Comparison of ENCODE assay signal across 9 cellular contexts in genomic region chr2:9548506-9548905, GRCh38. TPM values are rescaled to one million over a fixed set of nuclear protein-coding genes. Genes with fewer than 3 reads are reported as not detected.
DNase-seq lines count a peak whose midpoint lies in the region; ATAC-seq, FAIRE-seq and TF ChIP-seq lines count a peak whose summit lies in the region.
"Had no signal": no experiment of that assay in that cellular context is flagged by ENCODE, and none has a peak within 500 bp of the region (broad histone marks: within the 10 kb centered on the region; RNA-seq: fewer than 3 reads in every experiment).

No MANE protein-coding gene starts in this region.

- H2AFZ ChIP-seq in astrocyte (ENCODE audit: low read depth, low read length): no peak overlapping the region

- CTCF ChIA-PET in A673 (lab: Charles Lee): interaction anchor here (0.6 kb wide), 1 partner anchor 33 kb away, joined by 3 read pairs; no protein-coding TSS in a partner anchor

- intact Hi-C loops in A673 (cut with micrococcal nuclease; ENCODE audit: unreplicated experiment): no loop called here

- H3K9me3 Mint-ChIP-seq in astrocyte (ENCODE audit: unreplicated experiment): no peaks in the 10 kb centered on the region

- H3K9ac ChIP-seq in astrocyte (ENCODE audit: low read length): no peak overlapping the region

- peak overlapping the region; percentile 31 for H3K4me2 ChIP-seq in astrocyte (ENCODE audit: low read length)

- H3K36me3 Mint-ChIP-seq in astrocyte (ENCODE audit: low read depth, unreplicated experiment): peaks cover 3% of the 10 kb centered on the region

- H3K27ac ChIP-seq in A673 (ENCODE audit: low read depth, low read length, poor library complexity, severe bottlenecking): peak overlapping the region; percentile 74
- H3K27ac ChIP-seq in astrocyte (ENCODE audit: low read depth, low read length): peak overlapping the region; percentile 32

- ATAC-seq in GM19351 (IDR thresholded peaks at IDR 0.05; ENCODE audit: unreplicated experiment) (peak; percentile 59), HG03175 (IDR thresholded peaks at IDR 0.05; ENCODE audit: unreplicated experiment) (peak; percentile 48)

- DNase-seq in A673 (ENCODE audit: low spot score): no peak
- DNase-seq in astrocyte (ENCODE audit: low read depth): no peak
- DNase-seq in activated gamma-delta T cell treated with Interleukin-2 at 50 U/mL for 16 hours: no peak
- no peak for DNase-seq in DMS153 (lab: John Stamatoyannopoulos, UW)
- no peak for DNase-seq in HT-29 (ENCODE audit: low spot score)
- DNase-seq in stimulated activated naive CD4-positive, alpha-beta T cell treated with Interleukin-2 at 50 U/mL for 16 hours (lab: John Stamatoyannopoulos, UW): no peak
- DNase-seq: DMS53 had no signal

- no peak overlapping the region for H3K4me3 ChIP-seq in A673 (ENCODE audit: low read depth, low read length, poor library complexity, severe bottlenecking)
- H3K4me3 ChIP-seq in astrocyte (ENCODE audit: insufficient read depth, low read depth, low read length): no peak overlapping the region

- H3K9me3 ChIP-seq in A673 (ENCODE audit: low read depth, low read length, poor library complexity, severe bottlenecking) (no peaks in the 10 kb centered on the region), astrocyte (ENCODE audit: insufficient read depth, low read depth, low read length) (no peaks in the 10 kb centered on the region)

- H3K4me3 Mint-ChIP-seq in astrocyte (ENCODE audit: unreplicated experiment): peak overlapping the region; percentile 12

- H3K27ac Mint-ChIP-seq in astrocyte (ENCODE audit: unreplicated experiment): peak overlapping the region; percentile 79

- no peaks in the 10 kb centered on the region for H3K27me3 Mint-ChIP-seq in astrocyte (ENCODE audit: low read depth, unreplicated experiment)

- peaks cover 48% of the 10 kb centered on the region for H3K4me1 Mint-ChIP-seq in astrocyte (ENCODE audit: low read depth, unreplicated experiment)

- BruUV-seq in A673 (replicated peaks; lab: Mats Ljungman, UMichigan): no TSS peak

- peaks cover 40% of the 10 kb centered on the region for H3K4me1 ChIP-seq in A673 (ENCODE audit: insufficient read depth, low read length, poor library complexity, severe bottlenecking)
- peaks cover 36% of the 10 kb centered on the region for H3K4me1 ChIP-seq in astrocyte (ENCODE audit: insufficient read depth, low read length)

- H3K36me3 ChIP-seq in A673 (ENCODE audit: insufficient read depth, low read length, poor library complexity, severe bottlenecking): no peaks in the 10 kb centered on the region
- H3K36me3 ChIP-seq in astrocyte (ENCODE audit: insufficient read depth, low read length): no peaks in the 10 kb centered on the region

- H3K79me2 ChIP-seq in astrocyte (ENCODE audit: insufficient read depth, low read length): peaks cover 97% of the 10 kb centered on the region

- POLR2A ChIA-PET in A673 (lab: Charles Lee; ENCODE audit: low non-redundant PET): interaction anchor here (0.6 kb wide), 1 partner anchor 22 kb away, joined by 3 read pairs; no protein-coding TSS in a partner anchor

- H3K27me3 ChIP-seq in A673 (replicated peaks; ENCODE audit: insufficient read depth, low read depth, low read length, poor library complexity) (no peaks in the 10 kb centered on the region), astrocyte (ENCODE audit: insufficient read depth, low read length) (no peaks in the 10 kb centered on the region)

- TF ChIP-seq CTCF in A673 (conservative IDR thresholded peaks at IDR 0.05; ENCODE audit: low read depth, low read length) (no peak), astrocyte (IDR thresholded peaks at IDR 0.05; ENCODE audit: insufficient read depth, low read depth, low read length) (no peak)

- H4K20me1 ChIP-seq in astrocyte (ENCODE audit: insufficient read depth, low read length): peaks cover 83% of the 10 kb centered on the region

- FAIRE-seq in astrocyte (lab: Jason Lieb, UNC): no peak

RNA-seq across cellular contexts. Expression of gene ADAM17, which starts 7.1 kb away (rescaled TPM):
- total RNA-seq in A673 (2021) (34.2 and 40.1 TPM in 2 replicates), astrocyte (44.9 and 48.4 TPM in 2 replicates)
- total RNA-seq in HT-29 (2014; rRNA removed; shearing (Covaris generic)): 15.4 and 18.7 TPM in 2 replicates
